In the genomic region with DNA sequence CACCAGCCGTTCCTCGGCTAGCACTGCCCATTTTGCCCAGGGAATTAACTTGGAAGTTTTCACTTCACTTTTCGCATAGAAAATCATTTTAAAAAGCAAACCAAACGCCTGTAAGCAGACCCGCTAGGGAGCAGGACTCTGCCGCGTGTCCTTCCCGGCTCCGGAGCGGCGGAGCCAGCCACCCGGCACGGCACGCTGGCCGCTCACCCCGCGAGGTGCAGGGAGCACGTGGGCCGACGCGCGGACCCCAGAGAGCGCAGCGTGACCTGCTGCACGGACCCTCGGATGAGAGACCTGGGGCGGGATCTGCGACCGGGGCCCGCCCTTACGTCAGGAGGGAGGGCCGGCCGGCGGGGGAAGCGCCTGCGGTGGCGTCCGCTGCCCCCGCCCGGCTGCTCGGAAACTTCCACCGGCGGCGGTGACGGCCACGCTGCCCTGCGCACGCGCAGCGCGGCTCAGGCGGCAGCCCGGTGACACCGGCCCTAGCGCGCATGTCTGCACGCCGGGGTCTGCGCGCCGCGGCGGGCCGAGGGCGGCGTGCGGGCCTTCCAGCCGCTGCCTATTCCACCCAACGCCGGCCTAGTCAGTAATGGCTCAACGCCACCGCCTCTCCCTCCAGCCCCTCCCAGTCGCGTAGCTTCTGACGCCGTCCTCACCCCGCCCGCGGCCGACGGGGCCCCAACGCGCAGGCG, we compare ENCODE assay signal across 8 cellular contexts. TPM values are rescaled to one million over a fixed set of nuclear protein-coding genes. Genes with fewer than 3 reads are reported as not detected.
DNase-seq lines count a peak whose midpoint lies in the region; ATAC-seq and TF ChIP-seq lines count a peak whose summit lies in the region.

No MANE protein-coding gene starts in this region.

- peak overlapping the region; percentile 78 for H3K27ac Mint-ChIP-seq in CD4-positive, alpha-beta T cell
- H3K27ac Mint-ChIP-seq in activated CD8-positive, alpha-beta T cell treated with anti-CD3 and anti-CD28 coated beads for 36 hours: peak overlapping the region; percentile 95

- H3K27ac ChIP-seq in CD4-positive, alpha-beta T cell (ENCODE audit: low read depth, low read length): peak overlapping the region; percentile 84

- H3K27me3 Mint-ChIP-seq in CD4-positive, alpha-beta T cell: no peaks in the 10 kb centered on the region
- H3K27me3 Mint-ChIP-seq in activated CD8-positive, alpha-beta T cell treated with anti-CD3 and anti-CD28 coated beads for 36 hours: peaks cover 1% of the 10 kb centered on the region

- peak overlapping the region; percentile 95 for H3K4me3 Mint-ChIP-seq in CD4-positive, alpha-beta T cell
- peak overlapping the region; percentile 82 for H3K4me3 Mint-ChIP-seq in activated CD8-positive, alpha-beta T cell treated with anti-CD3 and anti-CD28 coated beads for 36 hours

- CTCF ChIA-PET in CD4-positive, alpha-beta T cell (lab: Charles Lee): interaction anchor here (1.7 kb wide), 1 partner anchor 80 kb away, joined by 5 read pairs; a partner anchor contains a TSS
- CTCF ChIA-PET in activated CD8-positive, alpha-beta T cell treated with anti-CD3 and anti-CD28 coated beads for 36 hours (lab: Charles Lee): no interaction called here

- H3K36me3 Mint-ChIP-seq in CD4-positive, alpha-beta T cell (ENCODE audit: low read depth): peaks cover 21% of the 10 kb centered on the region
- peaks cover 24% of the 10 kb centered on the region for H3K36me3 Mint-ChIP-seq in activated CD8-positive, alpha-beta T cell treated with anti-CD3 and anti-CD28 coated beads for 36 hours (ENCODE audit: low read depth)

- intact Hi-C loops in CD4-positive, alpha-beta T cell (cut with DNase I, micrococcal nuclease): loop anchor here (1.0 to 10.0 kb wide), 4 partner anchors 79 to 1290 kb away; a partner anchor contains a TSS
- intact Hi-C loops in activated CD8-positive, alpha-beta T cell treated with anti-CD3 and anti-CD28 coated beads for 36 hours (cut with micrococcal nuclease): loop anchor here (5.0 kb wide), 1 partner anchor 80 kb away; a partner anchor contains a TSS

- no peaks in the 10 kb centered on the region for H3K9me3 Mint-ChIP-seq in CD4-positive, alpha-beta T cell
- H3K9me3 Mint-ChIP-seq in activated CD8-positive, alpha-beta T cell treated with anti-CD3 and anti-CD28 coated beads for 36 hours: no peaks in the 10 kb centered on the region

- DNase-seq in CD4-positive, alpha-beta T cell: peak in 7 of 10 experiments; percentile 94 to 98 (median 96)
- DNase-seq in NCI-H82 (lab: John Stamatoyannopoulos, UW) (peak; percentile 96), ecto neural progenitor cell (ENCODE audit: low spot score) (peak; percentile 97), medulla oblongata (ENCODE audit: extremely low spot score) (peak; percentile 98)
- DNase-seq in activated CD8-positive, alpha-beta T cell treated with anti-CD3 and anti-CD28 coated beads for 36 hours: peak; percentile 95
- peak; percentile 90 to 96 (median 93) for DNase-seq in stimulated activated CD4-positive, alpha-beta T cell treated with anti-CD3 and anti-CD28 coated beads, TNF-alpha, amount 100 ng/mL, for 48 hours (ENCODE audit: low read depth in 3 of 3)

- no peaks in the 10 kb centered on the region for H3K27me3 ChIP-seq in CD4-positive, alpha-beta T cell (ENCODE audit: control insufficient read depth, insufficient read depth, low read length)

- peak; percentile 71 for ATAC-seq in CD4-positive, alpha-beta T cell (ENCODE audit: poor library complexity)
- ATAC-seq in GM19452 (IDR thresholded peaks at IDR 0.05; ENCODE audit: unreplicated experiment) (peak; percentile 65), HG03565 (IDR thresholded peaks at IDR 0.05; ENCODE audit: unreplicated experiment) (peak; percentile 46)
- peak; percentile 84 for ATAC-seq in activated CD8-positive, alpha-beta T cell treated with anti-CD3 and anti-CD28 coated beads for 36 hours

- H3K4me1 Mint-ChIP-seq in CD4-positive, alpha-beta T cell (ENCODE audit: low read depth): peaks cover 40% of the 10 kb centered on the region
- H3K4me1 Mint-ChIP-seq in activated CD8-positive, alpha-beta T cell treated with anti-CD3 and anti-CD28 coated beads for 36 hours (ENCODE audit: low read depth): peaks cover 29% of the 10 kb centered on the region

- POLR2A ChIA-PET in CD4-positive, alpha-beta T cell (lab: Charles Lee): interaction anchor here (0.6 to 2.8 kb wide), 8 partner anchors 17 to 1290 kb away, joined by 3 to 32 read pairs (median 4); a partner anchor contains a TSS
- POLR2A ChIA-PET in activated CD8-positive, alpha-beta T cell treated with anti-CD3 and anti-CD28 coated beads for 36 hours (lab: Charles Lee): interaction anchor here (1.0 to 2.8 kb wide), 5 partner anchors 17 to 116 kb away, joined by 3 to 22 read pairs (median 4); a partner anchor contains a TSS

- TF ChIP-seq CTCF in CD4-positive, alpha-beta T cell (IDR thresholded peaks at IDR 0.05): no peak
- no peak for TF ChIP-seq CTCF in activated CD8-positive, alpha-beta T cell treated with anti-CD3 and anti-CD28 coated beads for 36 hours (IDR thresholded peaks at IDR 0.05)

- H3K9me3 ChIP-seq in CD4-positive, alpha-beta T cell (ENCODE audit: control insufficient read depth, low read length): no peaks in the 10 kb centered on the region

RNA-seq across cellular contexts. Expression of a gene that starts 0.5 kb away (rescaled TPM):
- 10 to 100 TPM; 49.2 to 51.9 TPM for total RNA-seq in CD4-positive, alpha-beta T cell
- total RNA-seq in activated CD8-positive, alpha-beta T cell treated with anti-CD3 and anti-CD28 coated beads for 36 hours: 10 to 100 TPM; 50.6 to 51.9 TPM

Comparison
In these comparisons a context has a peak if more than half of its experiments do, and no peak if none do; other contexts are left out.
1. Peak in every context shown above with its lines: DNase-seq, ATAC-seq and H3K27ac ChIP-seq.